ENCODE assay signal across 28 cellular contexts in the genomic region with DNA sequence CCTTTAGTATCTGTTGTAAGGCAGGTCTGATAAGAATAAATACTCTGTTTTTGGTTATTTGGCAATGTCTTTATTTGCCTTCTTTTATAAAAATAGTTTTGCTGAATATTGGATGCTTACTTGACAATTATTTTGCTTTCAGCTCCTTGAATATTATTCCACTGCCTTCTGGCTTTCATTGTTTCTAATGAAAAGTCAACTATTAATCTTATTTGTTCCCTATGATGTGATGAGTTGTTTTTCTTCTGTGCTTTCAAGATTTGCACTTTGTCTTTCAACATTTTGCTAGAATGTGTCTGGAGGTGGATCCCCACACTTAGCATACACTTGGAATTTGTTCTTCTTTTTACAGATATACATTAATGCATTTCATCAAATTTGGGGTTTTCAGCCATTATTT.
"Had no signal": no experiment of that assay in that cellular context is flagged by ENCODE, and none has a peak within 500 bp of the region (broad histone marks: within the 10 kb centered on the region; RNA-seq: fewer than 3 reads in every experiment).

No MANE protein-coding gene starts in this region.

- FAIRE-seq: urothelium cell line had no signal

- ATAC-seq: stimulated activated effector memory CD8-positive, alpha-beta T cell treated with anti-CD3 and anti-CD28 coated beads, Interleukin-12 subunit alpha, Interleukin-12 subunit beta, amount 100 ng/mL, for 72 hours; stimulated activated memory B cell treated with anti-CD40 and anti-IgM and Interleukin-4, amounts not matched to agents 10 μg/mL and 1 μg/mL and 100 μg/mL, for 72 hours; stimulated activated naive B cell treated with anti-CD40 and anti-IgM and Interleukin-4, amounts not matched to agents 10 μg/mL and 1 μg/mL and 100 μg/mL, for 72 hours; stimulated activated naive CD8-positive, alpha-beta T cell treated with anti-CD3 and anti-CD28 coated beads, Interleukin-15, amount 100 ng/mL, for 72 hours; stimulated activated naive CD8-positive, alpha-beta T cell treated with anti-CD3 and anti-CD28 coated beads, Interleukin-15, Interleukin-2, amounts not matched to agents 100 U/mL and 50 U/mL, for 24 hours; upper lobe of right lung had no signal

- H3K9me3 ChIP-seq: testis, transverse colon, upper lobe of left lung, upper lobe of right lung, uterus, vagina had no signal

- H3K27ac ChIP-seq: stomach, suprapubic skin, testis, thoracic aorta, tibial artery, transverse colon, upper lobe of left lung, upper lobe of right lung, uterus, vagina had no signal

- H3K4me3 ChIP-seq: stomach, suprapubic skin, testis, thoracic aorta, tibial artery, transverse colon, upper lobe of left lung, upper lobe of right lung, uterus, vagina had no signal

- H3K4me1 ChIP-seq: stomach, suprapubic skin, testis, tibial artery, transverse colon, upper lobe of left lung, upper lobe of right lung, uterus, vagina had no signal

- H3K4me1 Mint-ChIP-seq: stimulated activated effector memory CD8-positive, alpha-beta T cell treated with anti-CD3 and anti-CD28 coated beads, Interleukin-12 subunit alpha, Interleukin-12 subunit beta, amount 100 ng/mL, for 72 hours; stimulated activated memory B cell treated with anti-CD40 and anti-IgM and Interleukin-4, amounts not matched to agents 10 μg/mL and 1 μg/mL and 100 μg/mL, for 72 hours; stimulated activated naive B cell treated with anti-CD40 and anti-IgM and Interleukin-4, amounts not matched to agents 10 μg/mL and 1 μg/mL and 100 μg/mL, for 72 hours; stimulated activated naive CD8-positive, alpha-beta T cell treated with anti-CD3 and anti-CD28 coated beads, Interleukin-15, amount 100 ng/mL, for 72 hours had no signal

- H3K27me3 ChIP-seq: stomach, suprapubic skin, testis, tibial artery, transverse colon, upper lobe of left lung, upper lobe of right lung, uterus, vagina had no signal

- H3K9me3 Mint-ChIP-seq: stimulated activated naive CD8-positive, alpha-beta T cell treated with anti-CD3 and anti-CD28 coated beads, Interleukin-15, amount 100 ng/mL, for 72 hours; stimulated activated naive CD8-positive, alpha-beta T cell treated with anti-CD3 and anti-CD28 coated beads, Interleukin-15, Interleukin-2, amounts not matched to agents 100 ng/mL and 50 ng/mL, for 24 hours had no signal

- H3K27me3 Mint-ChIP-seq: stimulated activated naive B cell treated with anti-CD40 and anti-IgM and Interleukin-4, amounts not matched to agents 10 μg/mL and 1 μg/mL and 100 μg/mL, for 72 hours; stimulated activated naive CD8-positive, alpha-beta T cell treated with anti-CD3 and anti-CD28 coated beads, Interleukin-15, amount 100 ng/mL, for 72 hours; stimulated activated naive CD8-positive, alpha-beta T cell treated with anti-CD3 and anti-CD28 coated beads, Interleukin-15, Interleukin-2, amounts not matched to agents 100 ng/mL and 50 ng/mL, for 24 hours; type B pancreatic cell had no signal

- H3K27ac Mint-ChIP-seq: stimulated activated effector memory CD8-positive, alpha-beta T cell treated with anti-CD3 and anti-CD28 coated beads, Interleukin-12 subunit alpha, Interleukin-12 subunit beta, amount 100 ng/mL, for 72 hours; stimulated activated memory B cell treated with anti-CD40 and anti-IgM and Interleukin-4, amounts not matched to agents 10 μg/mL and 1 μg/mL and 100 μg/mL, for 72 hours; stimulated activated naive B cell treated with anti-CD40 and anti-IgM and Interleukin-4, amounts not matched to agents 10 μg/mL and 1 μg/mL and 100 μg/mL, for 72 hours; stimulated activated naive CD8-positive, alpha-beta T cell treated with anti-CD3 and anti-CD28 coated beads, Interleukin-15, amount 100 ng/mL, for 72 hours; stimulated activated naive CD8-positive, alpha-beta T cell treated with anti-CD3 and anti-CD28 coated beads, Interleukin-15, Interleukin-2, amounts not matched to agents 100 ng/mL and 50 ng/mL, for 24 hours; type B pancreatic cell had no signal

- H3K36me3 Mint-ChIP-seq: stimulated activated effector memory CD8-positive, alpha-beta T cell treated with anti-CD3 and anti-CD28 coated beads, Interleukin-12 subunit alpha, Interleukin-12 subunit beta, amount 100 ng/mL, for 72 hours; stimulated activated memory B cell treated with anti-CD40 and anti-IgM and Interleukin-4, amounts not matched to agents 10 μg/mL and 1 μg/mL and 100 μg/mL, for 72 hours; stimulated activated naive B cell treated with anti-CD40 and anti-IgM and Interleukin-4, amounts not matched to agents 10 μg/mL and 1 μg/mL and 100 μg/mL, for 72 hours; type B pancreatic cell had no signal

- H3K4me3 Mint-ChIP-seq: stimulated activated effector memory CD8-positive, alpha-beta T cell treated with anti-CD3 and anti-CD28 coated beads, Interleukin-12 subunit alpha, Interleukin-12 subunit beta, amount 100 ng/mL, for 72 hours; stimulated activated memory B cell treated with anti-CD40 and anti-IgM and Interleukin-4, amounts not matched to agents 10 μg/mL and 1 μg/mL and 100 μg/mL, for 72 hours; stimulated activated naive B cell treated with anti-CD40 and anti-IgM and Interleukin-4, amounts not matched to agents 10 μg/mL and 1 μg/mL and 100 μg/mL, for 72 hours; stimulated activated naive CD8-positive, alpha-beta T cell treated with anti-CD3 and anti-CD28 coated beads, Interleukin-15, amount 100 ng/mL, for 72 hours; stimulated activated naive CD8-positive, alpha-beta T cell treated with anti-CD3 and anti-CD28 coated beads, Interleukin-15, Interleukin-2, amounts not matched to agents 100 ng/mL and 50 ng/mL, for 24 hours; type B pancreatic cell had no signal

- H3K36me3 ChIP-seq: stomach, suprapubic skin, thoracic aorta, tibial artery, transverse colon, upper lobe of left lung, upper lobe of right lung, uterus, vagina had no signal

- DNase-seq: stimulated activated CD4-positive, alpha-beta T cell treated with anti-CD3 and anti-CD28 coated beads, Interleukin-2, amount 100 ng/mL, for 24 hours; stimulated activated CD4-positive, alpha-beta T cell treated with anti-CD3 and anti-CD28 coated beads, Interleukin-2, amount 100 ng/mL, for 48 hours; stimulated activated CD4-positive, alpha-beta T cell treated with anti-CD3 and anti-CD28 coated beads, Interleukin-4, amount 100 ng/mL, for 1 hour; stimulated activated CD4-positive, alpha-beta T cell treated with anti-CD3 and anti-CD28 coated beads, Interleukin-4, amount 100 ng/mL, for 24 hours; stimulated activated CD4-positive, alpha-beta T cell treated with anti-CD3 and anti-CD28 coated beads, Interleukin-4, amount 100 ng/mL, for 4 hours; stimulated activated CD8-positive, alpha-beta memory T cell treated with anti-CD3 and anti-CD28 coated beads, Interleukin-4, amount 100 ng/mL, for 48 hours; stimulated activated naive B cell treated with anti-CD40 and anti-IgM and Interleukin-4, amounts not matched to agents 10 μg/mL and 1 μg/mL and 100 μg/mL, for 72 hours; stimulated activated naive CD4-positive, alpha-beta T cell; stimulated activated naive CD4-positive, alpha-beta T cell treated with Interleukin-2 at 50 U/mL for 16 hours; stimulated activated naive CD8-positive, alpha-beta T cell treated with anti-CD3 and anti-CD28 coated beads, Interleukin-15, amount 100 ng/mL, for 72 hours; stimulated activated naive CD8-positive, alpha-beta T cell treated with anti-CD3 and anti-CD28 coated beads, Interleukin-15, Interleukin-2, amounts not matched to agents 100 U/mL and 50 U/mL, for 24 hours; stomach; substantia nigra; testis; tibial artery; transverse colon; trophoblast cell; upper lobe of left lung; upper lobe of right lung; uterus had no signal
